In the genomic region with DNA sequence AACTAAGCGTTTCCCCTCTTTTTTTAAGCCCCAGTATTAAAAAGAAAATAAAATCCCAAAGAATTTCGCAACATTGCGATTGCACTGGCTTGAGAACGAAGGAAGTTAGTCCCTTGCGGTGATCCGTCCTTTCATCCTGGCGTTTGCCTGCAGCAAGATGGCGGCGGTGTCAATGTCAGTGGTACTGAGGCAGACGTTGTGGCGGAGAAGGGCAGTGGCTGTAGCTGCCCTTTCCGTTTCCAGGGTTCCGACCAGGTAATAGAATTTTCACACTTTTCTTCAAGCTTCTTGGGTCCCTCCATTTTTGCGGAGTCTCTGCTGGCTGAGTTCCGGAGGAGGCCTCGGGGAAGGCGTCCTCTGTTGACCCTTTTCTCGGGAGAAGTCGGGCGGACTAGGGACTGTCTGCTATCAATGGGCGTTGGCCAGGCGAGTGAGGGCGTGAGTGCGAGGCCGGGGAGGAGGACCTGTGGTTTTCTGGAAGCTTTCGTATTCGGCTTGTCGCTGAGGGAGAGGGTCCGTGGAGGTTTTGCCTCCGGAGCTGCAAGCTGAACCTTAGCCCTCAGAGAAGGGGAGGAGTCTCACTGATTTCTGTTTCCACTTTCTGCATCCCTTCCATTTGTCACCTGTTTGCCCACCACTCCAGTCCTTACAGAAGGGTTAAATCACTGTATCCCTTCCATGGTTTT, we compare ENCODE assay signal across 8 cellular contexts. TPM values are rescaled to one million over a fixed set of nuclear protein-coding genes. Genes with fewer than 3 reads are reported as not detected.
DNase-seq lines count a peak whose midpoint lies in the region; ATAC-seq and TF ChIP-seq lines count a peak whose summit lies in the region.

A gene (plus strand): TSS at position 134 of the 686 bp plus-strand sequence. CDS start 24 bp downstream, at position 158.

- H3K27me3 ChIP-seq in adrenal gland (no peaks in the 10 kb centered on the region), upper lobe of right lung (peaks cover 5% of the 10 kb centered on the region)

- H3K27ac ChIP-seq in adrenal gland (peak within 1 kb of the TSS in 4 of 5 donors; percentile 69 to 88 (median 82)), upper lobe of right lung (peak within 1 kb of the TSS; percentile 85)

- POLR2A ChIA-PET in T-cell (lab: Charles Lee): no interaction called here

- H3K9me3 ChIP-seq in adrenal gland (replicated peaks in 1 of 3): no peaks in the 10 kb centered on the region
- H3K9me3 ChIP-seq in upper lobe of right lung: no peaks in the 10 kb centered on the region

- H3K36me3 ChIP-seq in adrenal gland (replicated peaks in 1 of 2) (no peaks in the 10 kb centered on the region), upper lobe of right lung (no peaks in the 10 kb centered on the region)

- H3K4me3 Mint-ChIP-seq in T-cell: peak within 1 kb of the TSS; percentile 99 to 100 (median 100)

- H3K4me1 Mint-ChIP-seq in T-cell: peaks cover 48 to 55% (median 51%) of the 10 kb centered on the region in 3 donors

- CTCF ChIA-PET in T-cell (lab: Charles Lee): interaction anchor here in 1 of 2 donors (0.5 kb wide), 1 partner anchor 1612 kb away, joined by 7 read pairs; no protein-coding TSS in a partner anchor

- H3K9me3 Mint-ChIP-seq in T-cell: peaks cover 0 to 8% (median 8%) of the 10 kb centered on the region in 3 donors

- ATAC-seq in HG02678 (IDR thresholded peaks at IDR 0.05; ENCODE audit: unreplicated experiment) (peak; percentile 92), T-cell (replicated peaks in 1 of 4) (peak; percentile 84 to 93 (median 92)), left cardiac atrium (peak; percentile 97 to 98), upper lobe of right lung (peak; percentile 98)

- intact Hi-C loops in adrenal gland (cut with DNase I): no loop called here
- intact Hi-C loops in left cardiac atrium (cut with DNase I): no loop called here
- intact Hi-C loops in posterior vena cava (cut with DNase I): no loop called here
- intact Hi-C loops in upper lobe of right lung (cut with DNase I): no loop called here

- peak in 1 of 2 donors; percentile 53 for TF ChIP-seq POLR2A in adrenal gland (IDR thresholded peaks at IDR 0.05)

- peak within 1 kb of the TSS; percentile 92 to 99 for H3K27ac Mint-ChIP-seq in T-cell

- WGBS in adrenal gland, 4 donors: 0% methylated on average over 27 to 30 of the region's 30 CpGs

- H3K36me3 Mint-ChIP-seq in T-cell: peaks cover 5% of the 10 kb centered on the region

- peaks cover 13 to 17% of the 10 kb centered on the region in 2 donors for H3K4me1 ChIP-seq in adrenal gland (replicated peaks in 1 of 2)
- peaks cover 17% of the 10 kb centered on the region for H3K4me1 ChIP-seq in upper lobe of right lung

- TF ChIP-seq CTCF in GM12864 (IDR thresholded peaks at IDR 0.05; ENCODE audit: low read depth, low read length, missing control alignments): no peak
- peak in 2 of 6 experiments; percentile 14 for TF ChIP-seq CTCF in adrenal gland (IDR thresholded peaks at IDR 0.05)
- no peak for TF ChIP-seq CTCF in upper lobe of right lung (IDR thresholded peaks at IDR 0.05)

- peak; percentile 83 for DNase-seq in GM12864 (ENCODE audit: low read depth)
- DNase-seq in NCI-H1417 (lab: John Stamatoyannopoulos, UW): peak; percentile 75 to 86 (median 85)
- peak; percentile 37 to 77 (median 62) for DNase-seq in T-cell
- DNase-seq in adrenal gland: peak; percentile 82 to 95 (median 91)
- DNase-seq in left cardiac atrium: peak; percentile 91
- peak; percentile 90 for DNase-seq in posterior vena cava (ENCODE audit: low spot score)
- peak; percentile 85 for DNase-seq in upper lobe of right lung

- peaks cover 20 to 23% of the 10 kb centered on the region in 2 donors for H3K27me3 Mint-ChIP-seq in T-cell

- H3K4me3 ChIP-seq in GM12864 (ENCODE audit: low read depth, low read length): peak within 1 kb of the TSS; percentile 88
- H3K4me3 ChIP-seq in adrenal gland: peak within 1 kb of the TSS; percentile 33 to 95 (median 83)
- H3K4me3 ChIP-seq in upper lobe of right lung: peak within 1 kb of the TSS; percentile 71

RNA-seq across cellular contexts. Expression of the gene that starts here (rescaled TPM):
- 10 to 100 TPM; 22.2 to 29.5 (median 25.0) TPM for total RNA-seq in T-cell
- 100 to 1,000 TPM in 3 of 8 donors, 10 to 100 TPM in 5; 75.4 to 128 (median 93.0) TPM for total RNA-seq in adrenal gland
- polyA plus RNA-seq in adrenal gland: 100 to 1,000 TPM in 1 of 3 donors, 10 to 100 TPM in 2; 39.8 to 177 (median 48.3) TPM
- total RNA-seq in left cardiac atrium: 100 to 1,000 TPM; 114 to 136 TPM
- total RNA-seq in posterior vena cava: 10 to 100 TPM; 74.4 to 79.4 TPM
- 54.1 TPM for total RNA-seq in upper lobe of right lung

Comparison
In these comparisons a context has a peak if more than half of its experiments do, and no peak if none do; other contexts are left out.
1. Peak in every context shown above with its lines: DNase-seq, ATAC-seq, H3K4me3 ChIP-seq and H3K27ac ChIP-seq.